ENCODE assay signal across 8 cellular contexts in the genomic region with DNA sequence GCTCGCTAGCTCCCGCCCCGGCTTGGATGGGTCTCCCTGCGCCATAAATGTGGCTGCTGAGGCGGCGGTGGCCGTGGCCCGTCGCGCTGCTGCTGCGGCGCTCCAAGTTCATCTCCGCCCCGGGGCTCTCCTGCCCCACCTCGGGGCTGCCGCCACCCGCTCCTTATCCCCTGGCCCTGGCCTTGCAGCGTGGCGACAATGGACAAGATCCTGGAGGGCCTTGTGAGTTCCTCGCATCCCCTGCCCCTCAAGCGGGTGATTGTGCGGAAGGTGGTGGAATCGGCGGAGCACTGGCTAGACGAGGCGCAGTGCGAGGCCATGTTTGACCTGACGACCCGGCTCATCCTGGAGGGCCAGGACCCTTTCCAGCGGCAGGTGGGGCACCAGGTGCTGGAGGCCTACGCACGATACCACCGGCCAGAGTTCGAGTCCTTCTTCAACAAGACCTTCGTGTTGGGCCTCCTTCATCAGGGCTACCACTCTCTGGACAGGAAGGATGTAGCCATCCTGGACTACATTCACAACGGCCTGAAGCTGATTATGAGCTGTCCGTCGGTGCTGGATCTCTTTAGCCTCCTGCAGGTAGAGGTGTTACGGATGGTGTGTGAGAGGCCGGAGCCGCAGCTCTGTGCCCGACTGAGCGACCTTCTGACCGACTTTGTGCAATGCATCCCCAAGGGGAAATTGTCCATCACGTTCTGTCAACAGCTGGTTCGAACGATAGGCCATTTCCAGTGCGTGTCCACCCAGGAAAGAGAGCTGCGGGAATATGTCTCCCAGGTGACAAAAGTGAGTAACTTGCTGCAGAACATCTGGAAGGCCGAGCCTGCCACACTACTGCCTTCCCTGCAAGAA. TPM values are rescaled to one million over a fixed set of nuclear protein-coding genes. Genes with fewer than 3 reads are reported as not detected.
DNase-seq lines count a peak whose midpoint lies in the region; ATAC-seq and TF ChIP-seq lines count a peak whose summit lies in the region.

No MANE protein-coding gene starts in this region.

- no peaks in the 10 kb centered on the region for H3K27me3 Mint-ChIP-seq in type B pancreatic cell

- H3K36me3 Mint-ChIP-seq in type B pancreatic cell, result peaks cover 6% of the 10 kb centered on the region

- H2AK5ac ChIP-seq in mesendoderm (ENCODE audit: low read length), result no peak overlapping the region

- no peak overlapping the region for H4K5ac ChIP-seq in mesendoderm (ENCODE audit: low read length)

- peaks cover 7% of the 10 kb centered on the region for H3K79me1 ChIP-seq in mesendoderm (ENCODE audit: low read length)

- peak overlapping the region; percentile 93 for H3K4me3 Mint-ChIP-seq in type B pancreatic cell

- H3K4me3 ChIP-seq in AG10803 (ENCODE audit: low read length) (peak overlapping the region; percentile 82), SK-N-MC (peak overlapping the region; percentile 94), mesendoderm (ENCODE audit: low read length) (peak overlapping the region; percentile 58)

- H2BK120ac ChIP-seq in mesendoderm (ENCODE audit: low read depth, low read length), result no peak overlapping the region

- no peaks in the 10 kb centered on the region for H3K27me3 ChIP-seq in mesendoderm (ENCODE audit: insufficient read depth, low read length, poor library complexity)

- H3K4me2 ChIP-seq in mesendoderm (ENCODE audit: low read length), result peak overlapping the region; percentile 94

- DNase-seq in AG10803 (ENCODE audit: low read depth), result peak; percentile 17
- DNase-seq in SK-N-MC (ENCODE audit: low read depth, low spot score), result no peak
- DNase-seq in effector CD4-positive, alpha-beta T cell, result peak; percentile 6
- peak; percentile 65 for DNase-seq in mesendoderm
- no peak for DNase-seq in type B pancreatic cell (ENCODE audit: extremely low spot score, unreplicated experiment)
- DNase-seq in inferior parietal cortex (ENCODE audit: extremely low spot score), result no peak

- peak overlapping the region; percentile 7 for H3K18ac ChIP-seq in mesendoderm (ENCODE audit: low read length)

- no peak overlapping the region for H2BK15ac ChIP-seq in mesendoderm (replicated peaks; ENCODE audit: low read depth)

- peaks cover 25% of the 10 kb centered on the region for H3K36me3 ChIP-seq in SK-N-MC (ENCODE audit: insufficient read depth, low read length)
- H3K36me3 ChIP-seq in mesendoderm (ENCODE audit: control insufficient read depth, insufficient read depth, low read length), result no peaks in the 10 kb centered on the region

- H3K27ac Mint-ChIP-seq in type B pancreatic cell, result peak overlapping the region; percentile 90

- peak overlapping the region; percentile 20 for H3K4ac ChIP-seq in mesendoderm (ENCODE audit: low read depth, low read length)

- H3K9ac ChIP-seq in SK-N-MC (ENCODE audit: insufficient read length), result peak overlapping the region; percentile 84
- H3K9ac ChIP-seq in mesendoderm (ENCODE audit: low read length), result peak overlapping the region; percentile 78

- WGBS in mesendoderm (ENCODE audit: extremely low coverage, insufficient coverage, low lambda C conversion rate), result no CpG with 5 or more reads among the region's 50 CpGs

- H3K9me3 Mint-ChIP-seq in type B pancreatic cell, result no peaks in the 10 kb centered on the region

- ATAC-seq in GM18858 (IDR thresholded peaks at IDR 0.05; ENCODE audit: unreplicated experiment) (peak; percentile 10), HG03039 (IDR thresholded peaks at IDR 0.05; ENCODE audit: unreplicated experiment) (peak; percentile 21)

- peak overlapping the region; percentile 96 for H3K56ac ChIP-seq in mesendoderm (ENCODE audit: low read length)

- H3K27ac ChIP-seq in SK-N-MC (no peak overlapping the region; the same call in 1 of the 2 replicates), mesendoderm (ENCODE audit: low read depth, low read length) (peak overlapping the region; percentile 65)

- H3K4me1 Mint-ChIP-seq in type B pancreatic cell (ENCODE audit: unreplicated experiment), result peaks cover 35% of the 10 kb centered on the region

- H3K4me1 ChIP-seq in mesendoderm (ENCODE audit: control insufficient read depth, low read depth, low read length), result no peaks in the 10 kb centered on the region

- no peak overlapping the region for H2BK5ac ChIP-seq in mesendoderm (ENCODE audit: low read length)

- no peaks in the 10 kb centered on the region for H3K9me3 ChIP-seq in SK-N-MC (ENCODE audit: low read depth, low read length)

- H3K23ac ChIP-seq in mesendoderm (ENCODE audit: low read length), result peak overlapping the region; percentile 38

- H4K8ac ChIP-seq in mesendoderm (ENCODE audit: low read depth, low read length), result no peak overlapping the region

- TF ChIP-seq CTCF in AG10803 (conservative IDR thresholded peaks at IDR 0.05; ENCODE audit: low read length) (no peak), type B pancreatic cell (conservative IDR thresholded peaks at IDR 0.05) (no peak)

- H3K79me2 ChIP-seq in mesendoderm (ENCODE audit: control insufficient read depth, insufficient read depth, low read length), result peaks cover 21% of the 10 kb centered on the region

RNA-seq across cellular contexts. Expression of gene USP38, which starts 0.8 kb away (rescaled TPM):
- polyA plus RNA-seq in mesendoderm (2013, experiment 1 of 2), result 6.0 TPM
- 5.9 TPM for polyA plus RNA-seq in mesendoderm (2013, experiment 2 of 2)
- 21.9 and 23.8 TPM in 2 replicates for total RNA-seq in type B pancreatic cell (ENCODE audit: low replicate concordance)

Comparison
In these comparisons a context has a peak if more than half of its experiments do, and no peak if none do; other contexts are left out.
1. DNase-seq: peak in AG10803 (single experiment), effector CD4-positive, alpha-beta T cell (single experiment) and mesendoderm (single experiment); none in SK-N-MC (single experiment), type B pancreatic cell (single experiment) and inferior parietal cortex (single experiment).
2. Peak in every context shown above with its lines, with median percentiles within 50 percentile points of each other: H3K4me3 ChIP-seq.